In the genomic region with DNA sequence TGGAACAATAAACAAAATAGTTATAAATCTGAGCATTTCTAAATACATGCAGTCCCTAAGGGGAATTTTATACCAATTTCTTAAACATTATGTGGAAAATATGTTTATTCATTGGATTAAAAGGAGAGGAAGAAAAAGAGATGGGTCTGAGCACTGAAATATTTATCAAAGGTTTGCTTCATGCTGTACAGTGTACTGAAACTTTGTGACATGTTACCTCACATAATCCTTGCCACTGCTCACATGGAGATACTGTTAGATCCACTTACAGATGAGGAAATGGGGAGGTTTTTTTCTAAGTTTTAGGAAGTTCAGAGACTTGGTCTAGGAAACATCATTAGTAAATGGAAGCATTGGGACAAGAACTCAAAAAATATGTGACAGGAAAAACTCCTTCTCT, we compare ENCODE assay signal across 22 cellular contexts.
DNase-seq lines count a peak whose midpoint lies in the region; ATAC-seq and TF ChIP-seq lines count a peak whose summit lies in the region.
"Had no signal": no experiment of that assay in that cellular context is flagged by ENCODE, and none has a peak within 500 bp of the region (broad histone marks: within the 10 kb centered on the region; RNA-seq: fewer than 3 reads in every experiment).

No MANE protein-coding gene starts in this region.

- peaks cover 36% of the 10 kb centered on the region for H3K4me1 ChIP-seq in left ventricle myocardium inferior
- peaks cover 0 to 44% (median 25%) of the 10 kb centered on the region in 9 donors for H3K4me1 ChIP-seq in heart right ventricle
- H3K4me1 ChIP-seq in neural progenitor cell, result no peaks in the 10 kb centered on the region
- H3K4me1 ChIP-seq in urinary bladder (ENCODE audit: insufficient read depth), result no peaks in the 10 kb centered on the region
- no peaks in the 10 kb centered on the region for H3K4me1 ChIP-seq in vagina
- H3K4me1 ChIP-seq: HAP-1 had no signal

- H3K4me3 ChIP-seq in left ventricle myocardium inferior (no peak overlapping the region), heart right ventricle (no peak overlapping the region), neural progenitor cell (no peak overlapping the region), urinary bladder (ENCODE audit: low read depth, low read length) (no peak overlapping the region), vagina (no peak overlapping the region)
- H3K4me3 ChIP-seq: GM23338, HAP-1 had no signal

- peaks cover 36% of the 10 kb centered on the region for H3K4me1 Mint-ChIP-seq in neural progenitor cell
- H3K4me1 Mint-ChIP-seq: CD8-positive, alpha-beta memory T cell had no signal

- peak overlapping the region; percentile 29 for H3K27ac ChIP-seq in left ventricle myocardium inferior (replicated peaks)
- H3K27ac ChIP-seq in heart right ventricle, result peak overlapping the region in 5 of 10 donors; percentile 3 to 48 (median 44)
- no peak overlapping the region for H3K27ac ChIP-seq in neural progenitor cell
- peak overlapping the region; percentile 10 for H3K27ac ChIP-seq in urinary bladder (ENCODE audit: low read depth)
- H3K27ac ChIP-seq in vagina, result no peak overlapping the region
- H3K27ac ChIP-seq: C4-2B had no signal

- H3K27ac Mint-ChIP-seq in neural progenitor cell, result peak overlapping the region; percentile 55
- H3K27ac Mint-ChIP-seq: CD8-positive, alpha-beta memory T cell had no signal

- no peak overlapping the region for H3K4me2 ChIP-seq in neural progenitor cell
- H3K4me2 ChIP-seq: GM23338 had no signal

- no peak for TF ChIP-seq POLR2A in vagina (IDR thresholded peaks at IDR 0.05)

- TF ChIP-seq CTCF in left ventricle myocardium inferior (IDR thresholded peaks at IDR 0.05; ENCODE audit: borderline replicate concordance), result no peak
- no peak for TF ChIP-seq CTCF in heart right ventricle (IDR thresholded peaks at IDR 0.05)
- no peak for TF ChIP-seq CTCF in neural progenitor cell (IDR thresholded peaks at IDR 0.05)
- TF ChIP-seq CTCF in vagina (IDR thresholded peaks at IDR 0.05), result no peak

- intact Hi-C loops in left ventricle myocardium inferior (cut with micrococcal nuclease) (no loop called here), heart right ventricle (cut with DNase I) (loop anchor here in 1 of 10 donors (10.0 kb wide), 1 partner anchor 275 kb away; no protein-coding TSS in a partner anchor), vagina (cut with DNase I) (no loop called here)

- no peak overlapping the region for H2AFZ ChIP-seq in neural progenitor cell (replicated peaks)
- H2AFZ ChIP-seq: GM23338 had no signal

- DNase-seq in left ventricle myocardium inferior (no peak), heart right ventricle (no peak), fibroblast of gingiva (ENCODE audit: low read depth) (peak; percentile 66), neural progenitor cell (ENCODE audit: low spot score) (no peak), vagina (ENCODE audit: extremely low spot score in 2 of 2) (no peak)
- no peak for DNase-seq in stimulated activated CD4-positive, alpha-beta T cell treated with anti-CD3 and anti-CD28 coated beads, Interleukin-4, amount 100 ng/mL, for 24 hours
- DNase-seq: 8988T; Calu3; CD8-positive, alpha-beta memory T cell; DMS153; KG1; NCI-H1092; NCI-H1436; NCI-H2029; NCI-H2227 treated with DMSO at 0.1 percent for 48 hours; NCI-H510A treated with DMSO at 0.1 percent for 48 hours; NCI-H748 treated with DMSO at 0.1 percent for 48 hours had no signal

- H3K9me3 ChIP-seq in left ventricle myocardium inferior (replicated peaks) (peaks cover 26% of the 10 kb centered on the region), heart right ventricle (peaks cover 0 to 29% (median 0%) of the 10 kb centered on the region in 11 donors), neural progenitor cell (ENCODE audit: low read depth) (no peaks in the 10 kb centered on the region), vagina (no peaks in the 10 kb centered on the region)
- H3K9me3 ChIP-seq: HAP-1 had no signal

- H3K27me3 ChIP-seq in left ventricle myocardium inferior (ENCODE audit: low read depth) (no peaks in the 10 kb centered on the region), heart right ventricle (no peaks in the 10 kb centered on the region), neural progenitor cell (no peaks in the 10 kb centered on the region), vagina (no peaks in the 10 kb centered on the region)

- H4K20me1 ChIP-seq in neural progenitor cell (ENCODE audit: low read depth), result no peaks in the 10 kb centered on the region

- no peaks in the 10 kb centered on the region for H3K79me2 ChIP-seq in neural progenitor cell (ENCODE audit: low read depth)

- no peak overlapping the region for H3K9ac ChIP-seq in neural progenitor cell

- ATAC-seq in heart right ventricle, result no peak
- ATAC-seq in HG02840 (IDR thresholded peaks at IDR 0.05; ENCODE audit: low FRiP score, unreplicated experiment), result no peak
- ATAC-seq: GM23338 had no signal

- H3K4me3 Mint-ChIP-seq in neural progenitor cell, result no peak overlapping the region
- H3K4me3 Mint-ChIP-seq: CD8-positive, alpha-beta memory T cell; GM23338 had no signal

- H3K36me3 Mint-ChIP-seq in neural progenitor cell, result peaks cover 26% of the 10 kb centered on the region
- H3K36me3 Mint-ChIP-seq: CD8-positive, alpha-beta memory T cell had no signal

- no peaks in the 10 kb centered on the region for H3K36me3 ChIP-seq in left ventricle myocardium inferior
- H3K36me3 ChIP-seq in heart right ventricle, result no peaks in the 10 kb centered on the region
- H3K36me3 ChIP-seq in neural progenitor cell, result no peaks in the 10 kb centered on the region
- H3K36me3 ChIP-seq in urinary bladder (ENCODE audit: insufficient read depth), result no peaks in the 10 kb centered on the region
- no peaks in the 10 kb centered on the region for H3K36me3 ChIP-seq in vagina
- H3K36me3 ChIP-seq: HAP-1 had no signal

- peaks cover 33% of the 10 kb centered on the region for H3K9me3 Mint-ChIP-seq in neural progenitor cell
- H3K9me3 Mint-ChIP-seq: GM23338 had no signal

- peaks cover 2% of the 10 kb centered on the region for H3K27me3 Mint-ChIP-seq in neural progenitor cell (ENCODE audit: insufficient read depth, low read depth)

- H3F3A ChIP-seq in neural progenitor cell (ENCODE audit: low read depth), result no peaks in the 10 kb centered on the region

Comparison
In these comparisons a context has a peak if more than half of its experiments do, and no peak if none do; other contexts are left out.
1. H3K27ac ChIP-seq: peak in left ventricle myocardium inferior (single experiment) and urinary bladder (single experiment); none in neural progenitor cell (single experiment) and vagina (single experiment).